17 cellular contexts compared by ENCODE assay signal in genomic region chr16:79069118-79069517, GRCh38.
A peak's percentile ranks its signal among the peaks of the same experiment; 100 is the strongest.
DNase-seq lines count a peak whose midpoint lies in the region; ATAC-seq, FAIRE-seq and TF ChIP-seq lines count a peak whose summit lies in the region.
"Had no signal": no experiment of that assay in that cellular context is flagged by ENCODE, and none has a peak within 500 bp of the region (broad histone marks: within the 10 kb centered on the region; RNA-seq: fewer than 3 reads in every experiment).

No MANE protein-coding gene starts in this region.

- no peak overlapping the region for H2BK12ac ChIP-seq in H1 (ENCODE audit: low read depth, low read length)

- ATAC-seq in HepG2 (no peak), right lobe of liver (no peak), HG03432 (IDR thresholded peaks at IDR 0.05; ENCODE audit: unreplicated experiment) (no peak)
- ATAC-seq: Right ventricle myocardium inferior had no signal

- H4K20me1 ChIP-seq in HepG2 (ENCODE audit: insufficient read depth, low read length) (no peaks in the 10 kb centered on the region), H1 (replicated peaks in 1 of 2; ENCODE audit: control insufficient read depth in 1 of 2, insufficient read depth in 2 of 2, low read length in 2 of 2) (no peaks in the 10 kb centered on the region)

- no peak overlapping the region for H3K4me3 ChIP-seq in HepG2 (replicated peaks in 1 of 3; ENCODE audit: insufficient read depth in 1 of 3, low read depth in 2 of 3, low read length in 3 of 3)
- no peak overlapping the region for H3K4me3 ChIP-seq in right lobe of liver
- H3K4me3 ChIP-seq in H1 (ENCODE audit: extremely low read depth in 1 of 4, insufficient read depth in 2 of 4, low read depth in 3 of 4, low read length in 4 of 4): no peak overlapping the region
- no peak overlapping the region for H3K4me3 ChIP-seq in ovary
- H3K4me3 ChIP-seq in urinary bladder (ENCODE audit: low read depth, low read length): no peak overlapping the region

- no peaks in the 10 kb centered on the region for H3K79me2 ChIP-seq in HepG2 (ENCODE audit: insufficient read depth, low read length)
- H3K79me2 ChIP-seq in H1 (ENCODE audit: control insufficient read depth in 1 of 2, insufficient read depth in 2 of 2, low read length in 2 of 2): no peaks in the 10 kb centered on the region

- H3K23me2 ChIP-seq in H1 (ENCODE audit: low read depth, low read length): no peaks in the 10 kb centered on the region

- no peak overlapping the region for H4K5ac ChIP-seq in H1 (ENCODE audit: insufficient read length, low read depth, low read length)

- H2BK5ac ChIP-seq in H1 (ENCODE audit: low read depth, low read length): no peak overlapping the region

- no peak overlapping the region for H3K4me2 ChIP-seq in HepG2 (ENCODE audit: low read depth, low read length)
- H3K4me2 ChIP-seq in H1 (ENCODE audit: insufficient read depth in 1 of 2, low read depth in 2 of 2, low read length in 2 of 2): no peak overlapping the region

- H4K8ac ChIP-seq in H1 (ENCODE audit: extremely low read depth, insufficient read depth, low read length): no peak overlapping the region

- no peaks in the 10 kb centered on the region for H3K36me3 ChIP-seq in HepG2 (replicated peaks in 1 of 2; ENCODE audit: control insufficient read depth in 1 of 2, insufficient read depth in 2 of 2, low read length in 2 of 2)
- no peaks in the 10 kb centered on the region for H3K36me3 ChIP-seq in right lobe of liver
- no peaks in the 10 kb centered on the region for H3K36me3 ChIP-seq in H1 (ENCODE audit: control insufficient read depth in 2 of 4, insufficient read depth in 4 of 4, low read length in 3 of 4)
- no peaks in the 10 kb centered on the region for H3K36me3 ChIP-seq in ovary
- no peaks in the 10 kb centered on the region for H3K36me3 ChIP-seq in urinary bladder (ENCODE audit: insufficient read depth)

- BruUV-seq in HepG2 (replicated peaks; lab: Mats Ljungman, UMichigan): no TSS peak

- no peak for TF ChIP-seq POLR2A in HepG2 (IDR thresholded peaks at IDR 0.05; ENCODE audit: insufficient read depth in 1 of 2, low read depth in 2 of 2, low read length in 2 of 2)
- TF ChIP-seq POLR2A in right lobe of liver (IDR thresholded peaks at IDR 0.05): no peak
- TF ChIP-seq POLR2A in H1 (IDR thresholded peaks at IDR 0.05; ENCODE audit: control extremely low read depth in 1 of 2, low read depth in 2 of 2, low read length in 2 of 2): no peak
- TF ChIP-seq POLR2A in ovary (IDR thresholded peaks at IDR 0.05): no peak
- TF ChIP-seq POLR2A in erythroblast (IDR thresholded peaks at IDR 0.05; ENCODE audit: low read length): no peak

- in situ Hi-C loops in HepG2 (cut with HindIII; ENCODE audit: extremely low pct_ligation_motif_present, low pct_unique_long_range_greater_than_20kb): no loop called here

- TF ChIP-seq EP300 in HepG2 (IDR thresholded peaks at IDR 0.05; ENCODE audit: low read depth in 2 of 2, low read length in 2 of 2): no peak
- no peak for TF ChIP-seq EP300 in HepG2 (CRISPR knock-in tag; IDR thresholded peaks at IDR 0.05; ENCODE audit: borderline replicate concordance)
- TF ChIP-seq EP300 in H1 (IDR thresholded peaks at IDR 0.05; ENCODE audit: borderline replicate concordance in 1 of 2, low read depth in 2 of 2, low read length in 2 of 2): no peak
- TF ChIP-seq EP300 in ovary (IDR thresholded peaks at IDR 0.05): no peak

- no peak overlapping the region for H2BK20ac ChIP-seq in H1 (ENCODE audit: low read length)

- no peak overlapping the region for H2AK5ac ChIP-seq in H1 (ENCODE audit: low read depth, low read length)

- H3K9ac ChIP-seq in HepG2 (ENCODE audit: insufficient read depth, low read depth, low read length): no peak overlapping the region
- H3K9ac ChIP-seq in H1 (replicated peaks in 1 of 4; ENCODE audit: extremely low read depth in 1 of 4, low read depth in 3 of 4, low read length in 3 of 4): no peak overlapping the region

- no peaks in the 10 kb centered on the region for H3K4me1 ChIP-seq in HepG2 (ENCODE audit: insufficient read depth, low read length)
- H3K4me1 ChIP-seq in right lobe of liver: no peaks in the 10 kb centered on the region
- H3K4me1 ChIP-seq in H1 (replicated peaks in 1 of 4; ENCODE audit: control insufficient read depth in 3 of 4, insufficient read depth in 4 of 4, low read length in 3 of 4): peaks cover 0 to 6% (median 0%) of the 10 kb centered on the region in 4 experiments; a peak in 3 of 7 replicates
- peaks cover 14% of the 10 kb centered on the region for H3K4me1 ChIP-seq in ovary (ENCODE audit: insufficient read depth)
- H3K4me1 ChIP-seq in urinary bladder (ENCODE audit: insufficient read depth): peaks cover 3% of the 10 kb centered on the region

- H3K79me1 ChIP-seq in H1 (ENCODE audit: low read depth, low read length): no peaks in the 10 kb centered on the region

- no peak overlapping the region for H3K14ac ChIP-seq in H1 (ENCODE audit: insufficient read length)

- POLR2A ChIA-PET in HepG2 (lab: Yijun Ruan, JAX) (no interaction called here), H1 (lab: Charles Lee; ENCODE audit: partially characterized antibody) (no interaction called here)

- intact Hi-C loops in HepG2 (cut with micrococcal nuclease; ENCODE audit: unreplicated experiment): no loop called here
- intact Hi-C loops in right lobe of liver (cut with DNase I): no loop called here
- intact Hi-C loops in ovary (cut with DNase I): no loop called here

- H2BK120ac ChIP-seq in H1 (replicated peaks; ENCODE audit: low read depth, low read length): no peak overlapping the region

- TF ChIP-seq CTCF in HepG2 (CRISPR knock-in tag; IDR thresholded peaks at IDR 0.05): no peak
- TF ChIP-seq CTCF in right lobe of liver (IDR thresholded peaks at IDR 0.05): no peak
- TF ChIP-seq CTCF in H1 (IDR thresholded peaks at IDR 0.05; ENCODE audit: control extremely low read depth in 1 of 3, insufficient read depth in 1 of 3, low read depth in 1 of 3, low read length in 3 of 3): no peak
- no peak for TF ChIP-seq CTCF in ovary (IDR thresholded peaks at IDR 0.05)

- 0 out of 2 replicates have a peak overlapping the region, but pooled peaks have one; percentile 37 for H2BK15ac ChIP-seq in H1 (ENCODE audit: low read length)

- no peak overlapping the region for H3K4ac ChIP-seq in H1 (replicated peaks; ENCODE audit: insufficient read length, low read depth, low read length)

- no peak overlapping the region for H3K56ac ChIP-seq in H1 (replicated peaks; ENCODE audit: insufficient read length, low read depth, low read length)

- no peak overlapping the region for H2AFZ ChIP-seq in HepG2 (ENCODE audit: low read length)
- H2AFZ ChIP-seq in H1 (ENCODE audit: low read length): no peak overlapping the region

- TF ChIP-seq RAD21 in HepG2 (CRISPR knock-in tag; IDR thresholded peaks at IDR 0.05) (no peak), H1 (IDR thresholded peaks at IDR 0.05 in 1 of 2, conservative IDR thresholded peaks at IDR 0.05 in 1 of 2; ENCODE audit: low read depth in 2 of 2, low read length in 2 of 2) (no peak)

- no peak overlapping the region for H3K23ac ChIP-seq in H1 (ENCODE audit: insufficient read length)

- H3K27ac ChIP-seq in HepG2 (ENCODE audit: extremely low read length, insufficient read depth, low read length) (no peak overlapping the region), right lobe of liver (no peak overlapping the region), H1 (ENCODE audit: low read depth, low read length) (no peak overlapping the region), ovary (peak overlapping the region in 1 of 2 donors; percentile 16), urinary bladder (ENCODE audit: low read depth) (peak overlapping the region; percentile 78)

- WGBS in HepG2 (ENCODE audit: low lambda C conversion rate): 82% methylated on average over 12 of the region's 12 CpGs
- WGBS in right lobe of liver (ENCODE audit: insufficient coverage, low coverage, low lambda C conversion rate, missing lambda C conversion rate): 79% methylated on average over 12 of the region's 12 CpGs
- 96% methylated on average over 12 of the region's 12 CpGs; no CpG with 5 or more reads in 1 of the 2 experiments for WGBS in H1 (ENCODE audit: extremely low coverage in 1 of 2, insufficient coverage in 1 of 2, insufficient read length in 1 of 2, insufficient replicate concordance in 2 of 2, low coverage in 1 of 2, low lambda C conversion rate in 2 of 2, missing lambda C conversion rate in 1 of 2), 2 experiments
- 53 to 62% (median 60%) methylated on average over 12 of the region's 12 CpGs for whole genome bisulfite sequencing in ovary, 3 donors
- WGBS in urinary bladder: 63% methylated on average over 12 of the region's 12 CpGs

- FAIRE-seq in HepG2 (lab: Jason Lieb, UNC): peak; percentile 23
- FAIRE-seq in H1 (lab: Jason Lieb, UNC): no peak

- DNase-seq in HepG2 (ENCODE audit: low spot score): no peak
- no peak for DNase-seq in right lobe of liver
- no peak for DNase-seq in H1 (ENCODE audit: low read depth in 1 of 2, low spot score in 2 of 2)
- DNase-seq in ovary: peak in 4 of 5 donors; percentile 28 to 44 (median 38)
- no peak for DNase-seq in central memory CD4-positive, alpha-beta T cell
- no peak for DNase-seq in erythroblast (lab: John Stamatoyannopoulos, UW)
- DNase-seq: ACHN, COR-L47, EL, HFFc6, NCI-H1048, NCI-H1436 treated with DMSO at 0.1 percent for 48 hours, NCI-H2029 treated with DMSO at 0.1 percent for 48 hours, NCI-H774 had no signal

- H3K27me3 ChIP-seq in HepG2 (ENCODE audit: control insufficient read depth in 1 of 2, insufficient read depth in 2 of 2, low read length in 2 of 2): no peaks in the 10 kb centered on the region
- H3K27me3 ChIP-seq in right lobe of liver: no peaks in the 10 kb centered on the region
- no peaks in the 10 kb centered on the region; a peak in 1 of 7 replicates for H3K27me3 ChIP-seq in H1 (replicated peaks in 1 of 4; ENCODE audit: control insufficient read depth in 3 of 4, extremely low read depth in 1 of 4, insufficient read depth in 3 of 4, low read length in 3 of 4)
- H3K27me3 ChIP-seq in ovary: no peaks in the 10 kb centered on the region

- CTCF ChIA-PET in HepG2 (lab: Yijun Ruan, JAX; ENCODE audit: low intra/inter-chr PET ratio, low total read pairs): no interaction called here
- CTCF ChIA-PET in H1 (lab: Charles Lee; ENCODE audit: partially characterized antibody): interaction anchor here (0.6 to 1.3 kb wide), 3 partner anchors 15 to 220 kb away, joined by 3 read pairs; no protein-coding TSS in a partner anchor

- H3K18ac ChIP-seq in H1 (ENCODE audit: extremely low read depth, low read length): no peak overlapping the region

- H4K91ac ChIP-seq in H1 (replicated peaks; ENCODE audit: insufficient read length, low read length): no peak overlapping the region

- no peaks in the 10 kb centered on the region for H3K9me3 ChIP-seq in HepG2 (ENCODE audit: low read length)
- H3K9me3 ChIP-seq in right lobe of liver: no peaks in the 10 kb centered on the region
- no peaks in the 10 kb centered on the region for H3K9me3 ChIP-seq in H1 (ENCODE audit: insufficient read depth in 2 of 2, low read depth in 1 of 2, low read length in 1 of 2)
- no peaks in the 10 kb centered on the region for H3K9me3 ChIP-seq in ovary

TF ChIP-seq in HepG2, 621 proteins besides CTCF, POLR2A, EP300 and RAD21 (continues in another document):
- TF ChIP-seq ATF7-NPFF (CRISPR knock-in tag; IDR thresholded peaks at IDR 0.05; ENCODE audit: low read depth) (no peak), SMAD9 (CRISPR knock-in tag; IDR thresholded peaks at IDR 0.05) (no peak)

TF ChIP-seq in H1, 55 proteins besides CTCF, POLR2A, EP300 and RAD21 (continues in another document):
- TF ChIP-seq CTBP2 (IDR thresholded peaks at IDR 0.05; ENCODE audit: borderline replicate concordance, insufficient read depth, insufficient read length, low read length) (no peak), TEAD4 (IDR thresholded peaks at IDR 0.05; ENCODE audit: low read depth, low read length) (no peak)

Comparison
In these comparisons a context has a peak if more than half of its experiments do, and no peak if none do; other contexts are left out.
1. DNase-seq: peak in ovary (4 of 5); none in HepG2 (single experiment), right lobe of liver (0 of 3), H1 (0 of 2), central memory CD4-positive, alpha-beta T cell (single experiment) and erythroblast (0 of 2).